ENCODE assay signal across 21 cellular contexts in genomic region chr12:3398196-3398789, GRCh38.
DNase-seq lines count a peak whose midpoint lies in the region; ATAC-seq and TF ChIP-seq lines count a peak whose summit lies in the region.
"Had no signal": no experiment of that assay in that cellular context is flagged by ENCODE, and none has a peak within 500 bp of the region (broad histone marks: within the 10 kb centered on the region; RNA-seq: fewer than 3 reads in every experiment).

No MANE protein-coding gene starts in this region.

- no peaks in the 10 kb centered on the region for H3K9me3 Mint-ChIP-seq in activated CD4-positive, alpha-beta T cell treated with anti-CD3 and anti-CD28 coated beads for 36 hours (ENCODE audit: low read depth)
- H3K9me3 Mint-ChIP-seq in WTC11 (peaks cover 47% of the 10 kb centered on the region), HFFc6 (no peaks in the 10 kb centered on the region; the same call in 1 of the 2 replicates)
- peaks cover 4% of the 10 kb centered on the region for H3K9me3 Mint-ChIP-seq in stimulated activated effector memory CD8-positive, alpha-beta T cell treated with anti-CD3 and anti-CD28 coated beads, Interleukin-12 subunit alpha, Interleukin-12 subunit beta, amount 100 ng/mL, for 72 hours
- H3K9me3 Mint-ChIP-seq: activated CD4-positive, alpha-beta memory T cell treated with anti-CD3 and anti-CD28 coated beads, Interleukin-2, amount 10 ng/mL, durations not matched to agents 7 days and 5 days had no signal

- H3K9ac ChIP-seq in iPS-15b (ENCODE audit: low read depth, low read length) = peak overlapping the region; percentile 3

- ATAC-seq in activated CD4-positive, alpha-beta T cell treated with anti-CD3 and anti-CD28 coated beads for 36 hours = peak; percentile 61
- ATAC-seq in WTC11 (no peak), body of pancreas (no peak)
- ATAC-seq in stimulated activated effector memory CD8-positive, alpha-beta T cell treated with anti-CD3 and anti-CD28 coated beads, Interleukin-12 subunit alpha, Interleukin-12 subunit beta, amount 100 ng/mL, for 72 hours = peak; percentile 28
- ATAC-seq: activated naive CD8-positive, alpha-beta T cell treated with anti-CD3 and anti-CD28 coated beads, Interleukin-2, amount 50 U/mL, for 24 hours; natural killer cell had no signal

- H3K27me3 ChIP-seq in iPS-15b (ENCODE audit: control insufficient read depth, insufficient read depth, low read length) (no peaks in the 10 kb centered on the region), body of pancreas (no peaks in the 10 kb centered on the region)
- H3K27me3 ChIP-seq: upper lobe of left lung had no signal

- no peak overlapping the region for H3K4me3 Mint-ChIP-seq in activated CD4-positive, alpha-beta T cell treated with anti-CD3 and anti-CD28 coated beads for 36 hours
- peak overlapping the region; percentile 79 for H3K4me3 Mint-ChIP-seq in WTC11
- no peak overlapping the region for H3K4me3 Mint-ChIP-seq in stimulated activated effector memory CD8-positive, alpha-beta T cell treated with anti-CD3 and anti-CD28 coated beads, Interleukin-12 subunit alpha, Interleukin-12 subunit beta, amount 100 ng/mL, for 72 hours
- no peak overlapping the region for H3K4me3 Mint-ChIP-seq in HFFc6
- H3K4me3 Mint-ChIP-seq: activated CD4-positive, alpha-beta memory T cell treated with anti-CD3 and anti-CD28 coated beads, Interleukin-2, amount 10 ng/mL, durations not matched to agents 7 days and 5 days; activated naive CD8-positive, alpha-beta T cell treated with anti-CD3 and anti-CD28 coated beads, Interleukin-2, amount 50 U/mL, for 24 hours; CD14-positive monocyte; natural killer cell had no signal

- TF ChIP-seq POLR2A in body of pancreas (IDR thresholded peaks at IDR 0.05) = no peak

- WGBS in body of pancreas, 2 donors = 69 to 86% methylated on average over 6 of the region's 6 CpGs

- POLR2A ChIA-PET in activated CD4-positive, alpha-beta T cell treated with anti-CD3 and anti-CD28 coated beads for 36 hours (lab: Charles Lee) = no interaction called here
- POLR2A ChIA-PET in WTC11 (lab: Charles Lee) = no interaction called here

- H3K4me1 ChIP-seq in iPS-15b (ENCODE audit: control insufficient read depth, insufficient read depth, low read length) = no peaks in the 10 kb centered on the region
- H3K4me1 ChIP-seq in body of pancreas = no peaks in the 10 kb centered on the region
- H3K4me1 ChIP-seq: upper lobe of left lung had no signal

- H3K9me3 ChIP-seq in iPS-15b (ENCODE audit: control insufficient read depth, insufficient read depth, low read length) = no peaks in the 10 kb centered on the region
- peaks cover 0 to 6% (median 0%) of the 10 kb centered on the region in 3 donors for H3K9me3 ChIP-seq in body of pancreas
- H3K9me3 ChIP-seq: upper lobe of left lung had no signal

- no peak overlapping the region for H3K27ac ChIP-seq in body of pancreas
- H3K27ac ChIP-seq: upper lobe of left lung had no signal

- CTCF ChIA-PET in activated CD4-positive, alpha-beta T cell treated with anti-CD3 and anti-CD28 coated beads for 36 hours (lab: Charles Lee) = no interaction called here
- CTCF ChIA-PET in WTC11 (lab: Charles Lee) = interaction anchor here (0.5 kb wide), 1 partner anchor 86 kb away, joined by 4 read pairs; no protein-coding TSS in a partner anchor

- no peaks in the 10 kb centered on the region for H3K36me3 Mint-ChIP-seq in activated CD4-positive, alpha-beta T cell treated with anti-CD3 and anti-CD28 coated beads for 36 hours (ENCODE audit: low read depth)
- H3K36me3 Mint-ChIP-seq in WTC11 (peaks cover 33% of the 10 kb centered on the region), HFFc6 (ENCODE audit: low read depth) (no peaks in the 10 kb centered on the region)
- no peaks in the 10 kb centered on the region for H3K36me3 Mint-ChIP-seq in stimulated activated effector memory CD8-positive, alpha-beta T cell treated with anti-CD3 and anti-CD28 coated beads, Interleukin-12 subunit alpha, Interleukin-12 subunit beta, amount 100 ng/mL, for 72 hours
- H3K36me3 Mint-ChIP-seq: CD14-positive monocyte, natural killer cell had no signal

- H3K4me3 ChIP-seq in iPS-15b (ENCODE audit: low read depth, low read length) (peak overlapping the region; percentile 55), body of pancreas (no peak overlapping the region)
- H3K4me3 ChIP-seq: lung, upper lobe of left lung had no signal

- no peaks in the 10 kb centered on the region for H3K36me3 ChIP-seq in iPS-15b (ENCODE audit: control insufficient read depth, insufficient read depth, low read length)
- no peaks in the 10 kb centered on the region for H3K36me3 ChIP-seq in body of pancreas (replicated peaks in 1 of 2; ENCODE audit: insufficient read depth in 1 of 2, low read depth in 2 of 2)
- H3K36me3 ChIP-seq: upper lobe of left lung had no signal

- TF ChIP-seq CTCF in WTC11 (IDR thresholded peaks at IDR 0.05) = no peak
- TF ChIP-seq CTCF in HFFc6 (IDR thresholded peaks at IDR 0.05) = no peak
- TF ChIP-seq CTCF in body of pancreas (IDR thresholded peaks at IDR 0.05) = no peak

- H3K27me3 Mint-ChIP-seq in activated CD4-positive, alpha-beta T cell treated with anti-CD3 and anti-CD28 coated beads for 36 hours = peaks cover 21% of the 10 kb centered on the region
- H3K27me3 Mint-ChIP-seq in WTC11 (ENCODE audit: low read depth) = peaks cover 38% of the 10 kb centered on the region
- no peaks in the 10 kb centered on the region; the same call in 1 of the 2 replicates for H3K27me3 Mint-ChIP-seq in HFFc6 (ENCODE audit: insufficient read depth)

- H3K27ac Mint-ChIP-seq in activated CD4-positive, alpha-beta T cell treated with anti-CD3 and anti-CD28 coated beads for 36 hours = no peak overlapping the region
- H3K27ac Mint-ChIP-seq in WTC11 = no peak overlapping the region
- no peak overlapping the region for H3K27ac Mint-ChIP-seq in stimulated activated effector memory CD8-positive, alpha-beta T cell treated with anti-CD3 and anti-CD28 coated beads, Interleukin-12 subunit alpha, Interleukin-12 subunit beta, amount 100 ng/mL, for 72 hours
- H3K27ac Mint-ChIP-seq in HFFc6 = no peak overlapping the region
- H3K27ac Mint-ChIP-seq: activated CD4-positive, alpha-beta memory T cell treated with anti-CD3 and anti-CD28 coated beads, Interleukin-2, amount 10 ng/mL, durations not matched to agents 7 days and 5 days; activated naive CD8-positive, alpha-beta T cell treated with anti-CD3 and anti-CD28 coated beads, Interleukin-2, amount 50 U/mL, for 24 hours; CD14-positive monocyte; natural killer cell had no signal

- intact Hi-C loops in activated CD4-positive, alpha-beta T cell treated with anti-CD3 and anti-CD28 coated beads for 36 hours (cut with DNase I, micrococcal nuclease) = no loop called here
- intact Hi-C loops in body of pancreas (cut with DNase I) = no loop called here

- no peaks in the 10 kb centered on the region for H3K4me1 Mint-ChIP-seq in activated CD4-positive, alpha-beta T cell treated with anti-CD3 and anti-CD28 coated beads for 36 hours
- H3K4me1 Mint-ChIP-seq in WTC11 (peaks cover 13% of the 10 kb centered on the region), HFFc6 (ENCODE audit: low read depth) (no peaks in the 10 kb centered on the region)
- H3K4me1 Mint-ChIP-seq in stimulated activated effector memory CD8-positive, alpha-beta T cell treated with anti-CD3 and anti-CD28 coated beads, Interleukin-12 subunit alpha, Interleukin-12 subunit beta, amount 100 ng/mL, for 72 hours = no peaks in the 10 kb centered on the region
- H3K4me1 Mint-ChIP-seq: activated CD4-positive, alpha-beta memory T cell treated with anti-CD3 and anti-CD28 coated beads, Interleukin-2, amount 10 ng/mL, durations not matched to agents 7 days and 5 days; activated naive CD8-positive, alpha-beta T cell treated with anti-CD3 and anti-CD28 coated beads, Interleukin-2, amount 50 U/mL, for 24 hours; CD14-positive monocyte; natural killer cell had no signal

- DNase-seq in activated CD4-positive, alpha-beta T cell treated with anti-CD3 and anti-CD28 coated beads for 36 hours = no peak
- DNase-seq in activated CD4-positive, alpha-beta T cell treated with anti-CD3 and anti-CD28 coated beads, Interleukin-2, amount 50 U/mL, for 4 hours = no peak
- DNase-seq in WTC11 (ENCODE audit: low spot score) (no peak), HFFc6 (no peak), DMS79 (lab: John Stamatoyannopoulos, UW) (no peak), body of pancreas (no peak)
- no peak for DNase-seq in stimulated activated effector memory CD8-positive, alpha-beta T cell treated with anti-CD3 and anti-CD28 coated beads, Interleukin-12 subunit alpha, Interleukin-12 subunit beta, amount 100 ng/mL, for 72 hours (ENCODE audit: low spot score in 2 of 2)
- DNase-seq: 8988T; activated CD4-positive, alpha-beta memory T cell treated with anti-CD3 and anti-CD28 coated beads, Interleukin-2, amount 10 ng/mL, durations not matched to agents 7 days and 5 days; activated naive CD8-positive, alpha-beta T cell treated with anti-CD3 and anti-CD28 coated beads, Interleukin-2, amount 50 U/mL, for 24 hours; activated T-cell treated with anti-CD3 and anti-CD28 coated beads, Interleukin-2, amount 50 U/mL, for 48 hours; DMS79 treated with DMSO at 0.1 percent for 48 hours; natural killer cell; NCI-H226; NK-92 treated with Interleukin-12 subunit alpha and Interleukin-12 subunit beta, amount 100 ng/mL, for 24 hours; stimulated activated naive CD4-positive, alpha-beta T cell; SW 1271 had no signal

TF ChIP-seq in WTC11, 78 proteins besides CTCF, POLR2A, EP300 and RAD21 (continues in another document):
- TF ChIP-seq SMAD3 (CRISPR knock-in tag; IDR thresholded peaks at IDR 0.05; ENCODE audit: borderline replicate concordance) (no peak), NR1H2 (CRISPR knock-in tag; IDR thresholded peaks at IDR 0.05) (no peak)

Comparison
In these comparisons a context has a peak if more than half of its experiments do, and no peak if none do; other contexts are left out.
1. ATAC-seq: peak in activated CD4-positive, alpha-beta T cell treated with anti-CD3 and anti-CD28 coated beads for 36 hours (single experiment) and stimulated activated effector memory CD8-positive, alpha-beta T cell treated with anti-CD3 and anti-CD28 coated beads, Interleukin-12 subunit alpha, Interleukin-12 subunit beta, amount 100 ng/mL, for 72 hours (single experiment); none in WTC11 (single experiment) and body of pancreas (single experiment).